Comparison of ENCODE assay signal across 40 cellular contexts in the genomic region with DNA sequence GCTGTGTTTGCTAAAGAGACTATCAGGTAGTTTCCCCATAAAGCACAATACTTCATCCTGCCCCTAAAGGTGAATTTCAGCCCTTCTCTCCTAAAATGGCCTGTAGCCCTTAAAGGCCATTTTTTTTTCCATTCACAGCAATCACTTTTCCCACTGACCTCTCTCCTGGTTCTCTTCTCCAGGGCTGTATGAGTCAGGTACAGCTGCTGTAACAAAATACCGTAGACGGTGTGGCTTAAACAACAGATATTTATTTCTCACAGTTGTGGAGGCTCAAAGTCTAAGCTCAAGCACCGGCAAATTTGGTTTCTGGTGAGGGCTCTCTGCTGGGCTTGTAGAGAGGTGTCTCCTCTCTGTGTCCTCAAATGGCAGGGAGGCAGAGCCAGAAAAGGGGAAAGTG.
"Had no signal": no experiment of that assay in that cellular context is flagged by ENCODE, and none has a peak within 500 bp of the region (broad histone marks: within the 10 kb centered on the region; RNA-seq: fewer than 3 reads in every experiment).

No MANE protein-coding gene starts in this region.

- H3K9me3 Mint-ChIP-seq: central memory CD8-positive, alpha-beta T cell had no signal

- FAIRE-seq: astrocyte, bronchial epithelial cell had no signal

- H3K36me3 ChIP-seq: adrenal gland, ascending aorta, brain microvascular endothelial cell, cardiac muscle cell had no signal

- DNase-seq: activated effector memory CD4-positive, alpha-beta T cell treated with anti-CD3 and anti-CD28 coated beads, Interleukin-2, amount 50 U/mL, for 16 hours; activated effector memory CD4-positive, alpha-beta T cell treated with Interleukin-2 at 50 U/mL for 16 hours; activated gamma-delta T cell; activated gamma-delta T cell treated with Interleukin-2 at 50 U/mL for 16 hours; activated naive CD4-positive, alpha-beta T cell; activated naive CD4-positive, alpha-beta T cell treated with anti-CD3 and anti-CD28 coated beads for 36 hours; activated naive CD4-positive, alpha-beta T cell treated with anti-CD3 and anti-CD28 coated beads, Interleukin-2, amount 10 ng/mL, durations not matched to agents 7 days and 5 days; activated naive CD4-positive, alpha-beta T cell treated with anti-CD3 and anti-CD28 coated beads, Interleukin-2, amount 50 U/mL, for 16 hours; activated naive CD4-positive, alpha-beta T cell treated with Interleukin-2 at 50 U/mL for 16 hours; activated naive CD8-positive, alpha-beta T cell treated with anti-CD3 and anti-CD28 coated beads for 36 hours; activated naive CD8-positive, alpha-beta T cell treated with anti-CD3 and anti-CD28 coated beads, Interleukin-2, amount 10 ng/mL, durations not matched to agents 7 days and 5 days; activated naive CD8-positive, alpha-beta T cell treated with anti-CD3 and anti-CD28 coated beads, Interleukin-2, amount 50 U/mL, for 24 hours; activated T-cell treated with anti-CD3 and anti-CD28 coated beads, Interleukin-2, amount 50 U/mL, for 1 hour; activated T-cell treated with anti-CD3 and anti-CD28 coated beads, Interleukin-2, amount 50 U/mL, for 24 hours; activated T-cell treated with anti-CD3 and anti-CD28 coated beads, Interleukin-2, amount 50 U/mL, for 4 hours; activated T-cell treated with anti-CD3 and anti-CD28 coated beads, Interleukin-2, amount 50 U/mL, for 48 hours; activated T-cell treated with anti-CD3 and anti-CD28 coated beads, Interleukin-2, amount 50 U/mL, for 72 hours; adrenal gland; amniotic stem cell; amygdala; anterior cingulate cortex; aorta; body of pancreas; brain microvascular endothelial cell; caudate nucleus; central memory CD4-positive, alpha-beta T cell; cerebellar nuclear complex had no signal

- H3K27me3 ChIP-seq: adrenal gland, ascending aorta, body of pancreas, brain microvascular endothelial cell, breast epithelium, cardiac muscle cell had no signal

- H3K27ac ChIP-seq: adrenal gland, ascending aorta, body of pancreas, brain microvascular endothelial cell, breast epithelium, cardiac muscle cell had no signal

- ATAC-seq: activated naive CD4-positive, alpha-beta T cell treated with anti-CD3 and anti-CD28 coated beads, Interleukin-2, amount 50 U/mL, for 72 hours; activated naive CD8-positive, alpha-beta T cell treated with anti-CD3 and anti-CD28 coated beads, Interleukin-2, amount 50 U/mL, for 24 hours; activated T-cell treated with anti-CD3 and anti-CD28 coated beads, Interleukin-2, amount 50 U/mL, for 4 hours; activated T-cell treated with anti-CD3 and anti-CD28 coated beads, Interleukin-2, amount 50 U/mL, for 72 hours; activated T-helper 17 cell treated with anti-CD3 and anti-CD28 coated beads, Interleukin-2, amount 50 U/mL, for 72 hours; body of pancreas had no signal

- H3K27me3 Mint-ChIP-seq: activated naive CD4-positive, alpha-beta T cell treated with anti-CD3 and anti-CD28 coated beads, Interleukin-2, amount 10 ng/mL, durations not matched to agents 7 days and 5 days; activated naive CD4-positive, alpha-beta T cell treated with anti-CD3 and anti-CD28 coated beads, Interleukin-2, amount 50 U/mL, for 24 hours; activated naive CD8-positive, alpha-beta T cell; activated naive CD8-positive, alpha-beta T cell treated with anti-CD3 and anti-CD28 coated beads for 36 hours; activated naive CD8-positive, alpha-beta T cell treated with anti-CD3 and anti-CD28 coated beads, Interleukin-2, amount 10 ng/mL, durations not matched to agents 7 days and 5 days; activated naive CD8-positive, alpha-beta T cell treated with anti-CD3 and anti-CD28 coated beads, Interleukin-2, amount 50 U/mL, for 24 hours; activated T-cell treated with anti-CD3 and anti-CD28 coated beads, Interleukin-2, amount 50 U/mL, for 24 hours; activated T-helper 17 cell treated with anti-CD3 and anti-CD28 coated beads, Interleukin-2, amount 50 U/mL, for 72 hours; brain; central memory CD8-positive, alpha-beta T cell had no signal

- H3K9me3 ChIP-seq: body of pancreas had no signal

- H3K36me3 Mint-ChIP-seq: activated naive CD4-positive, alpha-beta T cell treated with anti-CD3 and anti-CD28 coated beads, Interleukin-2, amount 10 ng/mL, durations not matched to agents 7 days and 5 days; activated naive CD8-positive, alpha-beta T cell treated with anti-CD3 and anti-CD28 coated beads, Interleukin-2, amount 10 ng/mL, durations not matched to agents 7 days and 5 days had no signal

- H3K4me1 ChIP-seq: ascending aorta, breast epithelium had no signal

- H3K4me3 ChIP-seq: adrenal gland, ascending aorta, body of pancreas, breast epithelium, cardiac muscle cell had no signal

- H3K4me1 Mint-ChIP-seq: activated naive CD4-positive, alpha-beta T cell treated with anti-CD3 and anti-CD28 coated beads, Interleukin-2, amount 10 ng/mL, durations not matched to agents 7 days and 5 days; activated naive CD4-positive, alpha-beta T cell treated with anti-CD3 and anti-CD28 coated beads, Interleukin-2, amount 50 U/mL, for 24 hours; activated naive CD8-positive, alpha-beta T cell treated with anti-CD3 and anti-CD28 coated beads for 36 hours; activated naive CD8-positive, alpha-beta T cell treated with anti-CD3 and anti-CD28 coated beads, Interleukin-2, amount 10 ng/mL, durations not matched to agents 7 days and 5 days; activated naive CD8-positive, alpha-beta T cell treated with anti-CD3 and anti-CD28 coated beads, Interleukin-2, amount 50 U/mL, for 24 hours; activated T-helper 17 cell treated with anti-CD3 and anti-CD28 coated beads, Interleukin-2, amount 50 U/mL, for 72 hours; central memory CD8-positive, alpha-beta T cell had no signal

- H3K4me3 Mint-ChIP-seq: activated naive CD4-positive, alpha-beta T cell treated with anti-CD3 and anti-CD28 coated beads for 36 hours; activated naive CD4-positive, alpha-beta T cell treated with anti-CD3 and anti-CD28 coated beads, Interleukin-2, amount 10 ng/mL, durations not matched to agents 7 days and 5 days; activated naive CD4-positive, alpha-beta T cell treated with anti-CD3 and anti-CD28 coated beads, Interleukin-2, amount 50 U/mL, for 24 hours; activated naive CD8-positive, alpha-beta T cell; activated naive CD8-positive, alpha-beta T cell treated with anti-CD3 and anti-CD28 coated beads for 36 hours; activated naive CD8-positive, alpha-beta T cell treated with anti-CD3 and anti-CD28 coated beads, Interleukin-2, amount 10 ng/mL, durations not matched to agents 7 days and 5 days; activated naive CD8-positive, alpha-beta T cell treated with anti-CD3 and anti-CD28 coated beads, Interleukin-2, amount 50 U/mL, for 24 hours; activated T-cell treated with anti-CD3 and anti-CD28 coated beads, Interleukin-2, amount 50 U/mL, for 24 hours; activated T-cell treated with anti-CD3 and anti-CD28 coated beads, Interleukin-2, amount 50 U/mL, for 4 hours; activated T-cell treated with anti-CD3 and anti-CD28 coated beads, Interleukin-2, amount 50 U/mL, for 72 hours; activated T-helper 1 cell treated with anti-CD3 and anti-CD28 coated beads, Interleukin-12 subunit alpha, Interleukin-12 subunit beta, Interleukin-2, Interleukin-4 antibody, amounts not matched to agents 30 ng/mL and 10 ng/mL and 1 ng/mL, durations not matched to agents 14 hours and 24 hours and 36 hours; activated T-helper 17 cell treated with anti-CD3 and anti-CD28 coated beads, Interleukin-2, amount 50 U/mL, for 72 hours; brain; central memory CD8-positive, alpha-beta T cell had no signal

- H3K27ac Mint-ChIP-seq: activated naive CD4-positive, alpha-beta T cell treated with anti-CD3 and anti-CD28 coated beads for 36 hours; activated naive CD4-positive, alpha-beta T cell treated with anti-CD3 and anti-CD28 coated beads, Interleukin-2, amount 10 ng/mL, durations not matched to agents 7 days and 5 days; activated naive CD4-positive, alpha-beta T cell treated with anti-CD3 and anti-CD28 coated beads, Interleukin-2, amount 50 U/mL, for 24 hours; activated naive CD4-positive, alpha-beta T cell treated with anti-CD3 and anti-CD28 coated beads, Interleukin-2, amount 50 U/mL, for 72 hours; activated naive CD8-positive, alpha-beta T cell; activated naive CD8-positive, alpha-beta T cell treated with anti-CD3 and anti-CD28 coated beads for 36 hours; activated naive CD8-positive, alpha-beta T cell treated with anti-CD3 and anti-CD28 coated beads, Interleukin-2, amount 10 ng/mL, durations not matched to agents 7 days and 5 days; activated naive CD8-positive, alpha-beta T cell treated with anti-CD3 and anti-CD28 coated beads, Interleukin-2, amount 50 U/mL, for 24 hours; activated T-cell treated with anti-CD3 and anti-CD28 coated beads, Interleukin-2, amount 50 U/mL, for 24 hours; activated T-cell treated with anti-CD3 and anti-CD28 coated beads, Interleukin-2, amount 50 U/mL, for 72 hours; activated T-helper 1 cell treated with anti-CD3 and anti-CD28 coated beads, Interleukin-12 subunit alpha, Interleukin-12 subunit beta, Interleukin-2, Interleukin-4 antibody, amounts not matched to agents 30 ng/mL and 10 ng/mL and 1 ng/mL, durations not matched to agents 14 hours and 24 hours and 36 hours; activated T-helper 17 cell treated with anti-CD3 and anti-CD28 coated beads, Interleukin-2, amount 50 U/mL, for 72 hours; activated T-helper 2 cell treated with anti-CD3 and anti-CD28 coated beads, Interferon-gamma antibody, Interleukin-2, Interleukin-4, amounts not matched to agents 10 μg/mL and 5 μg/mL and 100 μg/mL, durations not matched to agents 14 hours and 24 hours and 36 hours; brain had no signal
